1 cellular context compared by ENCODE assay signal in the genomic region with DNA sequence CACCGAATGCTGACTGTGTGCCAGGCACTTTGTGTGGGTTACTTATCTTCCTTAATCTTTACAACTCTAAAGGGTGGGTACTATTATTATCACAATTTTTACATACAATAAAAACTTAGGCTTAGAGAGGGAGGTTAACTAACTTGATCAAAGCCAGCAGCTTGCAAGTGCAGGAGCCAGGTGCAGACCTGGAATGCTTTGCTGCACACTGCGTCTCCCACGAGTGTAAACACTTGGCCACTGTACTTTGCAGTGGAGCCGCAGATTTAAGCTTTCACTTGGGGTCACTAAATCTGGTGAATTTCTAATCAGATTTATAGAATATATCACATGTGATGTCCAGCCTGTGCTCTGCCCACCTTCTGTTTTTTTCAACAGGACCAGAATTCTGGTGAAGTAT.
TF ChIP-seq lines count a peak whose summit lies in the region.

No MANE protein-coding gene starts in this region.

TF ChIP-seq in IMR-90, 13 proteins besides CTCF, POLR2A, EP300 and RAD21:
- TF ChIP-seq MAZ (IDR thresholded peaks at IDR 0.05; ENCODE audit: borderline replicate concordance, low read depth, low read length) (no peak), CHD1 (IDR thresholded peaks at IDR 0.05; ENCODE audit: low read depth, low read length) (no peak), SMC3 (IDR thresholded peaks at IDR 0.05; ENCODE audit: low read depth, low read length) (no peak), MXI1 (IDR thresholded peaks at IDR 0.05; ENCODE audit: borderline replicate concordance, low read depth, low read length) (no peak), CEBPB (IDR thresholded peaks at IDR 0.05; ENCODE audit: low read depth, low read length) (no peak), FOS (IDR thresholded peaks at IDR 0.05; ENCODE audit: low read depth, low read length) (no peak)
